In the genomic region with DNA sequence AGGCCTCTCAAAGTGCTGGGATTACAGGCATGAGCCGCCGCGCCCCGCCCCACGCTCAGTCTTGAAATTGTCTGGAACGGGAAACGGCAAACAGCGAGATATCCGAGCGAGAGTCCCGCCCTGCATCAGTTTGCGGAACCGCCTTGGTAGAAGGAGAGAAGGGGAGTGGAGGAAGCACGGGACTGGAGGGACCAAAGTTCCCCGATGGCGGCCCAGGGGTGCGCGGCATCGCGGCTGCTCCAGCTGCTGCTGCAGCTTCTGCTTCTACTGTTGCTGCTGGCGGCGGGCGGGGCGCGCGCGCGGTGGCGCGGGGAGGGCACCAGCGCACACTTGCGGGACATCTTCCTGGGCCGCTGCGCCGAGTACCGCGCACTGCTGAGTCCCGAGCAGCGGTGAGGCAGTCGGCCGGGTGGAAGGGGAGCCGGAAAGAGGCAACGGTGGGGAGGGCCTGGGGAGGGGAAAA, we compare ENCODE assay signal across 9 cellular contexts. TPM values are rescaled to one million over a fixed set of nuclear protein-coding genes. Genes with fewer than 3 reads are reported as not detected.
DNase-seq lines count a peak whose midpoint lies in the region; ATAC-seq and TF ChIP-seq lines count a peak whose summit lies in the region.
"Had no signal": no experiment of that assay in that cellular context is flagged by ENCODE, and none has a peak within 500 bp of the region (broad histone marks: within the 10 kb centered on the region; RNA-seq: fewer than 3 reads in every experiment).

A gene with protein sequence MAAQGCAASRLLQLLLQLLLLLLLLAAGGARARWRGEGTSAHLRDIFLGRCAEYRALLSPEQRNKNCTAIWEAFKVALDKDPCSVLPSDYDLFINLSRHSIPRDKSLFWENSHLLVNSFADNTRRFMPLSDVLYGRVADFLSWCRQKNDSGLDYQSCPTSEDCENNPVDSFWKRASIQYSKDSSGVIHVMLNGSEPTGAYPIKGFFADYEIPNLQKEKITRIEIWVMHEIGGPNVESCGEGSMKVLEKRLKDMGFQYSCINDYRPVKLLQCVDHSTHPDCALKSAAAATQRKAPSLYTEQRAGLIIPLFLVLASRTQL (plus strand): TSS at position 125 of the 463 bp plus-strand sequence. CDS start 80 bp downstream, at position 205.

- intact Hi-C loops in dorsolateral prefrontal cortex (cut with DNase I) = no loop called here
- intact Hi-C loops in right lobe of liver (cut with DNase I) = no loop called here

- H3K27me3 Mint-ChIP-seq in activated CD4-positive, alpha-beta T cell treated with anti-CD3 and anti-CD28 coated beads, Interleukin-2, amount 10 ng/mL, durations not matched to agents 7 days and 5 days = peaks cover 23% of the 10 kb centered on the region

- ATAC-seq in GM18873 (IDR thresholded peaks at IDR 0.05; ENCODE audit: low FRiP score, unreplicated experiment) = peak; percentile 52
- peak; percentile 5 to 43 (median 21) for ATAC-seq in right lobe of liver
- no peak for ATAC-seq in HG03025 (IDR thresholded peaks at IDR 0.05; ENCODE audit: low FRiP score, unreplicated experiment)

- TF ChIP-seq CTCF in dorsolateral prefrontal cortex (IDR thresholded peaks at IDR 0.05 in 54 of 56, conservative IDR thresholded peaks at IDR 0.05 in 2 of 56; ENCODE audit: low read depth in 1 of 56, partially characterized antibody in 56 of 56) (peak in 4 of 56 donors; percentile 12 to 25 (median 13)), right lobe of liver (IDR thresholded peaks at IDR 0.05) (no peak)

- POLR2A ChIA-PET in activated CD4-positive, alpha-beta T cell treated with anti-CD3 and anti-CD28 coated beads, Interleukin-2, amount 10 ng/mL, durations not matched to agents 7 days and 5 days (lab: Charles Lee) = no interaction called here

- peak within 1 kb of the TSS; percentile 55 for H3K4me3 ChIP-seq in HUES48 (ENCODE audit: low read depth, low read length)
- H3K4me3 ChIP-seq in dorsolateral prefrontal cortex = peak within 1 kb of the TSS; percentile 29 to 79 (median 65)
- H3K4me3 ChIP-seq in right lobe of liver = peak within 1 kb of the TSS; percentile 23 to 47 (median 37)

- CTCF ChIA-PET in activated CD4-positive, alpha-beta T cell treated with anti-CD3 and anti-CD28 coated beads, Interleukin-2, amount 10 ng/mL, durations not matched to agents 7 days and 5 days (lab: Charles Lee) = interaction anchor here (0.6 to 1.0 kb wide), 2 partner anchors 8 to 22 kb away, joined by 3 to 6 read pairs; no protein-coding TSS in a partner anchor

- H3K27me3 ChIP-seq in HUES48 (ENCODE audit: control insufficient read depth, insufficient read depth, low read length) = peaks cover 3% of the 10 kb centered on the region; the same call in 1 of the 2 replicates
- no peaks in the 10 kb centered on the region for H3K27me3 ChIP-seq in dorsolateral prefrontal cortex
- no peaks in the 10 kb centered on the region for H3K27me3 ChIP-seq in right lobe of liver

- H3K9me3 ChIP-seq in HUES48 (ENCODE audit: control insufficient read depth, insufficient read depth, low read length) = no peaks in the 10 kb centered on the region
- no peaks in the 10 kb centered on the region for H3K9me3 ChIP-seq in right lobe of liver

- WGBS in right lobe of liver (ENCODE audit: insufficient coverage, low coverage, low lambda C conversion rate, missing lambda C conversion rate) = 52% methylated on average over 34 of the region's 43 CpGs

- peaks cover 16% of the 10 kb centered on the region for H3K4me1 Mint-ChIP-seq in activated CD4-positive, alpha-beta T cell treated with anti-CD3 and anti-CD28 coated beads, Interleukin-2, amount 10 ng/mL, durations not matched to agents 7 days and 5 days

- H3K4me3 Mint-ChIP-seq in activated CD4-positive, alpha-beta T cell treated with anti-CD3 and anti-CD28 coated beads, Interleukin-2, amount 10 ng/mL, durations not matched to agents 7 days and 5 days = peak within 1 kb of the TSS; percentile 81

- peak within 1 kb of the TSS; percentile 21; the same call in 1 of the 2 replicates for H3K9ac ChIP-seq in HUES48 (ENCODE audit: low read depth, low read length)

- H3K27ac Mint-ChIP-seq in activated CD4-positive, alpha-beta T cell treated with anti-CD3 and anti-CD28 coated beads, Interleukin-2, amount 10 ng/mL, durations not matched to agents 7 days and 5 days = peak within 1 kb of the TSS; percentile 15

- no peaks in the 10 kb centered on the region for H3K36me3 Mint-ChIP-seq in activated CD4-positive, alpha-beta T cell treated with anti-CD3 and anti-CD28 coated beads, Interleukin-2, amount 10 ng/mL, durations not matched to agents 7 days and 5 days (ENCODE audit: low read depth)

- H3K4me1 ChIP-seq in HUES48 (ENCODE audit: control insufficient read depth, insufficient read depth, low read length) = peaks cover 4% of the 10 kb centered on the region
- H3K4me1 ChIP-seq in right lobe of liver = peaks cover 0 to 35% (median 6%) of the 10 kb centered on the region in 4 donors

- no peaks in the 10 kb centered on the region for H3K36me3 ChIP-seq in HUES48 (ENCODE audit: control insufficient read depth, insufficient read depth, low read length)
- no peaks in the 10 kb centered on the region for H3K36me3 ChIP-seq in right lobe of liver

- peak; percentile 58 for DNase-seq in activated CD4-positive, alpha-beta T cell treated with anti-CD3 and anti-CD28 coated beads, Interleukin-2, amount 10 ng/mL, durations not matched to agents 7 days and 5 days
- DNase-seq in dorsolateral prefrontal cortex (peak; percentile 6 to 73 (median 54)), right lobe of liver (peak; percentile 68 to 86 (median 71)), DMS53 treated with DMSO at 0.1 percent for 48 hours (lab: John Stamatoyannopoulos, UW; ENCODE audit: unreplicated experiment) (no peak)
- DNase-seq in stimulated activated CD8-positive, alpha-beta memory T cell treated with anti-CD3 and anti-CD28 coated beads, Interleukin-12 subunit alpha, Interleukin-12 subunit beta, amount 100 ng/mL, for 24 hours (ENCODE audit: extremely low read depth) = peak; percentile 9

- H3K27ac ChIP-seq in HUES48 (ENCODE audit: low read depth, low read length) (no peak within 1 kb of the TSS), dorsolateral prefrontal cortex (peak within 1 kb of the TSS in 49 of 59 donors; percentile 6 to 82 (median 64)), right lobe of liver (peak within 1 kb of the TSS in 2 of 3 donors; percentile 80 to 85)
- H3K27ac ChIP-seq: VCaP had no signal

- H3K9me3 Mint-ChIP-seq in activated CD4-positive, alpha-beta T cell treated with anti-CD3 and anti-CD28 coated beads, Interleukin-2, amount 10 ng/mL, durations not matched to agents 7 days and 5 days = no peaks in the 10 kb centered on the region

- TF ChIP-seq POLR2A in right lobe of liver (IDR thresholded peaks at IDR 0.05) = no peak

RNA-seq across cellular contexts. Expression of the gene that starts here (rescaled TPM):
- total RNA-seq in activated CD4-positive, alpha-beta T cell treated with anti-CD3 and anti-CD28 coated beads, Interleukin-2, amount 10 ng/mL, durations not matched to agents 7 days and 5 days = 1 to 10 TPM in 1 of 2 experiments, under 1 TPM in 1; 0.82 to 1.0 TPM
- total RNA-seq in dorsolateral prefrontal cortex = 1 to 10 TPM in 101 of 120 experiments, under 1 TPM in 19; 0.48 to 5.2 (median 1.9) TPM
- total RNA-seq in right lobe of liver = 1 to 10 TPM; 2.7 to 5.3 (median 4.3) TPM
